8 cellular contexts compared by ENCODE assay signal in genomic region chr10:44310762-44311562, GRCh38.
DNase-seq lines count a peak whose midpoint lies in the region; ATAC-seq and TF ChIP-seq lines count a peak whose summit lies in the region.

No MANE protein-coding gene starts in this region.

- peaks cover 0 to 4% (median 0%) of the 10 kb centered on the region in 11 donors for H3K9me3 Mint-ChIP-seq in naive thymus-derived CD4-positive, alpha-beta T cell

- peak; percentile 68 for TF ChIP-seq CTCF in GM12872 (IDR thresholded peaks at IDR 0.05; ENCODE audit: insufficient read depth, low read depth, low read length)
- TF ChIP-seq CTCF in HFF-Myc (IDR thresholded peaks at IDR 0.05; ENCODE audit: low read depth, low read length, missing control alignments), result peak; percentile 83

- intact Hi-C loops in naive thymus-derived CD4-positive, alpha-beta T cell (cut with micrococcal nuclease), result loop anchor here (1.0 kb wide), 2 partner anchors 621 to 640 kb away; no protein-coding TSS in a partner anchor

- H3K4me1 ChIP-seq in naive thymus-derived CD4-positive, alpha-beta T cell (ENCODE audit: control insufficient read depth in 2 of 2, insufficient read depth in 2 of 2, low read length in 2 of 2), result peaks cover 0 to 5% of the 10 kb centered on the region in 2 donors

- no peaks in the 10 kb centered on the region for H3K27me3 ChIP-seq in naive thymus-derived CD4-positive, alpha-beta T cell (ENCODE audit: control insufficient read depth in 2 of 2, insufficient read depth in 2 of 2, low read length in 2 of 2)

- H3K4me3 Mint-ChIP-seq in naive thymus-derived CD4-positive, alpha-beta T cell, result peak overlapping the region in 9 of 10 donors; percentile 7 to 65 (median 43)

- H3K27me3 Mint-ChIP-seq in naive thymus-derived CD4-positive, alpha-beta T cell, result peaks cover 11 to 34% (median 19%) of the 10 kb centered on the region in 5 donors

- CTCF ChIA-PET in naive thymus-derived CD4-positive, alpha-beta T cell (lab: Charles Lee), result interaction anchor here (1.5 kb wide), 1 partner anchor 638 kb away, joined by 3 read pairs; no protein-coding TSS in a partner anchor

- POLR2A ChIA-PET in naive thymus-derived CD4-positive, alpha-beta T cell (lab: Charles Lee), result no interaction called here

- H3K27ac Mint-ChIP-seq in naive thymus-derived CD4-positive, alpha-beta T cell, result no peak overlapping the region

- no peaks in the 10 kb centered on the region for H3K9me3 ChIP-seq in naive thymus-derived CD4-positive, alpha-beta T cell (ENCODE audit: control insufficient read depth in 2 of 3, low read length in 3 of 3)

- no peak overlapping the region for H3K27ac ChIP-seq in naive thymus-derived CD4-positive, alpha-beta T cell (ENCODE audit: low read depth, low read length)

- peaks cover 0 to 13% (median 7%) of the 10 kb centered on the region in 7 donors for H3K4me1 Mint-ChIP-seq in naive thymus-derived CD4-positive, alpha-beta T cell

- H3K4me3 ChIP-seq in HFF-Myc (replicated peaks; ENCODE audit: low read depth, low read length), result no peak overlapping the region
- H3K4me3 ChIP-seq in naive thymus-derived CD4-positive, alpha-beta T cell (ENCODE audit: low read length), result peak overlapping the region; percentile 40

- H3K36me3 Mint-ChIP-seq in naive thymus-derived CD4-positive, alpha-beta T cell, result no peaks in the 10 kb centered on the region

- DNase-seq in HFF-Myc (ENCODE audit: extremely low read depth, low read depth), result peak; percentile 37
- peak; percentile 55 for DNase-seq in MV-4-11 (lab: John Stamatoyannopoulos, UW)
- peak; percentile 59 for DNase-seq in activated T-cell treated with anti-CD3 and anti-CD28 coated beads for 24 hours (ENCODE audit: low read depth)
- DNase-seq in naive thymus-derived CD4-positive, alpha-beta T cell, result peak in 8 of 9 donors; percentile 6 to 74 (median 46)
- DNase-seq in stimulated activated CD8-positive, alpha-beta memory T cell treated with anti-CD3 and anti-CD28 coated beads, Interleukin-7, amount 100 ng/mL, for 24 hours (ENCODE audit: low read depth), result peak; percentile 41
- no peak for DNase-seq in GDM1 (lab: John Stamatoyannopoulos, UW)

- H3K36me3 ChIP-seq in naive thymus-derived CD4-positive, alpha-beta T cell (ENCODE audit: control insufficient read depth in 2 of 3, insufficient read depth in 3 of 3, low read length in 3 of 3), result no peaks in the 10 kb centered on the region

- ATAC-seq in esophagus mucosa, result peak; percentile 92
- peak; percentile 89 for ATAC-seq in naive thymus-derived CD4-positive, alpha-beta T cell
